In genomic region chr19:34596115-34596514, GRCh38 we compare ENCODE assay signal across 29 cellular contexts.
"Had no signal": no experiment of that assay in that cellular context is flagged by ENCODE, and none has a peak within 500 bp of the region (broad histone marks: within the 10 kb centered on the region; RNA-seq: fewer than 3 reads in every experiment).

No MANE protein-coding gene starts in this region.

- H3K27ac ChIP-seq: coronary artery, esophagus squamous epithelium, heart right ventricle, left ventricle myocardium inferior, lower lobe of right lung, neural progenitor cell, parathyroid adenoma, right lobe of liver, testis, tibial artery, upper lobe of left lung had no signal

- H3K36me3 ChIP-seq: esophagus squamous epithelium, heart right ventricle, left ventricle myocardium inferior, lower lobe of right lung, neural progenitor cell, right lobe of liver, tibial artery, upper lobe of left lung had no signal

- H3K4me1 Mint-ChIP-seq: naive B cell, nephron, neural progenitor cell had no signal

- H3K4me1 ChIP-seq: lower lobe of right lung, neural progenitor cell, parathyroid adenoma, testis, tibial artery had no signal

- ATAC-seq: heart right ventricle, left colon, lower lobe of right lung, right lobe of liver had no signal

- H3K36me3 Mint-ChIP-seq: neural progenitor cell had no signal

- DNase-seq: dermis blood vessel endothelial cell; effector memory CD4-positive, alpha-beta T cell; erythroblast; esophagus squamous epithelium; foreskin melanocyte; glutamatergic neuron; heart right ventricle; hippocampal formation; kidney glomerular epithelial cell; left colon; left ventricle myocardium inferior; lower lobe of right lung; naive B cell; right lobe of liver; stimulated activated CD4-positive, alpha-beta T cell treated with anti-CD3 and anti-CD28 coated beads, Interleukin-12 subunit alpha, Interleukin-12 subunit beta, amount 100 ng/mL, for 4 hours; stimulated activated CD4-positive, alpha-beta T cell treated with anti-CD3 and anti-CD28 coated beads, Interleukin-1b, Interleukin-23, amount 100 ng/mL, for 48 hours; stimulated activated CD4-positive, alpha-beta T cell treated with anti-CD3 and anti-CD28 coated beads, Interleukin-4, amount 100 ng/mL, for 1 hour; stimulated activated CD8-positive, alpha-beta memory T cell treated with anti-CD3 and anti-CD28 coated beads, Interleukin-4, amount 100 ng/mL, for 48 hours; stimulated activated naive CD4-positive, alpha-beta T cell treated with Interleukin-2 at 50 U/mL for 16 hours; substantia nigra; testis; tibial artery; upper lobe of left lung had no signal

- H3K27ac Mint-ChIP-seq: nephron, neural progenitor cell, progenitor cell of endocrine pancreas had no signal

- H3K9ac ChIP-seq: neural progenitor cell, parathyroid adenoma had no signal

- H3K9me3 ChIP-seq: esophagus squamous epithelium, heart right ventricle, left ventricle myocardium inferior, lower lobe of right lung, right lobe of liver, testis, tibial artery, upper lobe of left lung had no signal

- H3K4me2 ChIP-seq: neural progenitor cell, smooth muscle cell had no signal

- H2AFZ ChIP-seq: neural progenitor cell, parathyroid adenoma had no signal

- H3K27me3 ChIP-seq: esophagus squamous epithelium, heart right ventricle, neural progenitor cell, right lobe of liver, testis, tibial artery, upper lobe of left lung had no signal

- H3K4me3 Mint-ChIP-seq: nephron, neural progenitor cell had no signal

- H3K4me3 ChIP-seq: coronary artery, esophagus squamous epithelium, heart right ventricle, left ventricle myocardium inferior, lower lobe of right lung, neural progenitor cell, right lobe of liver, smooth muscle cell, testis, tibial artery, upper lobe of left lung had no signal

- H3K27me3 Mint-ChIP-seq: progenitor cell of endocrine pancreas had no signal
